ENCODE assay signal across 1 cellular context in genomic region chr12:65882504-65882903, GRCh38.
TF ChIP-seq lines count a peak whose summit lies in the region.

No MANE protein-coding gene starts in this region.

TF ChIP-seq in GM23338, 12 proteins besides CTCF, POLR2A, EP300 and RAD21 (continued from another document):
- no peak for TF ChIP-seq ZNF462 (CRISPR knock-in tag; IDR thresholded peaks at IDR 0.05)
- TF ChIP-seq JUNB (IDR thresholded peaks at IDR 0.05; ENCODE audit: unreplicated experiment) = no peak
- TF ChIP-seq NANOG (IDR thresholded peaks at IDR 0.05; ENCODE audit: borderline replicate concordance) = no peak
